ENCODE assay signal across 8 cellular contexts in the genomic region with DNA sequence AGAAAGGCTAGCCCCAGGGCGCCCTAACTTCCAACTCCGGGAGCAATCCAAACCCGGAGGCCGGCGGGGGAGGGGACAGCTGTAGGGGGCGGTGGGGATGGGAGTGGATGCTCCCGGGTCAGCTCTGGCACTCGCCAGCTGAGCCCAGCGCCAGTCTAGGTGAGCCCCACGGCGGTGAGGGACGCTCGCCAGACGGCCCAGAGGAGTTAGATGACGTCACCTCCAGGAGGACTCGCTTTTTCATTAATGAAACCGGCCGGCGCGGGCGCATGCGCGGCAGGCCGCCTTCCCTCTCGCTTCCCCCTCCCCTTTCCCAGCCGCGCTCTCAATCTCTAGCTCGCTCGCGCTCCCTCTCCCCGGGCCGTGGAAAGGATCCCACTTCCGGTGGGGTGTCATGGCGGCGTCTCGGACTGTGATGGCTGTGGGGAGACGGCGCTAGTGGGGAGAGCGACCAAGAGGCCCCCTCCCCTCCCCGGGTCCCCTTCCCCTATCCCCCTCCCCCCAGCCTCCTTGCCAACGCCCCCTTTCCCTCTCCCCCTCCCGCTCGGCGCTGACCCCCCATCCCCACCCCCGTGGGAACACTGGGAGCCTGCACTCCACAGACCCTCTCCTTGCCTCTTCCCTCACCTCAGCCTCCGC. TPM values are rescaled to one million over a fixed set of nuclear protein-coding genes. Genes with fewer than 3 reads are reported as not detected.
DNase-seq lines count a peak whose midpoint lies in the region; ATAC-seq, FAIRE-seq and TF ChIP-seq lines count a peak whose summit lies in the region.

TSS of gene NF1 (plus strand) at position 378 of the 639 bp plus-strand sequence. CDS start 333 bp downstream, outside the sequence.

- H3K36me3 ChIP-seq in ACC112 (ENCODE audit: insufficient read depth, low read length) (no peaks in the 10 kb centered on the region), mammary epithelial cell (ENCODE audit: insufficient read depth, low read length) (no peaks in the 10 kb centered on the region), small intestine (ENCODE audit: control insufficient read depth in 2 of 2, insufficient read depth in 2 of 2, low read length in 2 of 2) (no peaks in the 10 kb centered on the region)

- CTCF ChIA-PET in mammary epithelial cell (lab: Charles Lee; ENCODE audit: low non-redundant PET) = interaction anchor here (1.3 kb wide), 1 partner anchor 33 kb away, joined by 7 read pairs; no protein-coding TSS in a partner anchor

- ATAC-seq in GM18868 (IDR thresholded peaks at IDR 0.05; ENCODE audit: unreplicated experiment) (peak; percentile 87), HG03135 (IDR thresholded peaks at IDR 0.05; ENCODE audit: unreplicated experiment) (peak; percentile 74)

- H4K20me1 ChIP-seq in mammary epithelial cell (ENCODE audit: insufficient read depth, low read length) = no peaks in the 10 kb centered on the region

- in situ Hi-C loops in mammary epithelial cell (cut with MboI; ENCODE audit: low sequenced_read_pairs in 2 of 2) = no loop called here

- dilution Hi-C loops in mammary epithelial cell (cut with HindIII; ENCODE audit: low sequenced_read_pairs) = no loop called here

- peak within 1 kb of the TSS; percentile 73 for H3K4me2 ChIP-seq in mammary epithelial cell (ENCODE audit: insufficient read depth, low read depth, low read length)

- intact Hi-C loops in mammary epithelial cell (cut with micrococcal nuclease) = loop anchor here (1.0 to 5.0 kb wide), 5 partner anchors 22 to 123 kb away; no protein-coding TSS in a partner anchor

- H3K27ac ChIP-seq in ACC112 (ENCODE audit: low read depth, low read length) (peak within 1 kb of the TSS; percentile 80), mammary epithelial cell (ENCODE audit: insufficient read depth, low read depth, low read length) (peak within 1 kb of the TSS; percentile 59), small intestine (ENCODE audit: low read depth in 1 of 2, low read length in 1 of 2) (peak within 1 kb of the TSS; percentile 82 to 85)

- H3K27me3 ChIP-seq in ACC112 (ENCODE audit: insufficient read depth, low read length) (no peaks in the 10 kb centered on the region), mammary epithelial cell (ENCODE audit: insufficient read depth, low read length) (no peaks in the 10 kb centered on the region), small intestine (ENCODE audit: control insufficient read depth in 2 of 2, insufficient read depth in 2 of 2, low read length in 2 of 2) (no peaks in the 10 kb centered on the region)

- FAIRE-seq in small intestine (lab: Jason Lieb, UNC) = no peak

- H3K9me3 ChIP-seq in mammary epithelial cell (replicated peaks; ENCODE audit: insufficient read depth, low read length) = no peaks in the 10 kb centered on the region
- H3K9me3 ChIP-seq in small intestine (ENCODE audit: control insufficient read depth, low read depth) = no peaks in the 10 kb centered on the region

- peak within 1 kb of the TSS; percentile 94 for H3K4me3 ChIP-seq in ACC112 (ENCODE audit: low read depth, low read length)
- H3K4me3 ChIP-seq in WI38 (ENCODE audit: low read depth, low read length) = peak within 1 kb of the TSS; percentile 85
- peak within 1 kb of the TSS; percentile 64 to 87 (median 68) for H3K4me3 ChIP-seq in mammary epithelial cell (replicated peaks in 1 of 3; ENCODE audit: insufficient read depth in 1 of 3, low read depth in 2 of 3, low read length in 3 of 3)
- peak within 1 kb of the TSS; percentile 71 to 99 for H3K4me3 ChIP-seq in small intestine (ENCODE audit: low read depth in 1 of 2, low read length in 2 of 2)

- H3K4me1 ChIP-seq in ACC112 (ENCODE audit: control insufficient read depth, insufficient read depth, low read length, unreplicated experiment) (peaks cover 3% of the 10 kb centered on the region), mammary epithelial cell (ENCODE audit: insufficient read depth, low read length) (peaks cover 7% of the 10 kb centered on the region), small intestine (ENCODE audit: control insufficient read depth in 2 of 2, insufficient read depth in 1 of 2, low read depth in 1 of 2, low read length in 1 of 2) (no peaks in the 10 kb centered on the region)

- peak; percentile 79 for DNase-seq in NCI-H2227 treated with DMSO at 0.1 percent for 48 hours (lab: John Stamatoyannopoulos, UW)
- peak; percentile 93 for DNase-seq in mammary epithelial cell
- peak; percentile 97 for DNase-seq in iPS-NIHi11 (ENCODE audit: low spot score)
- peak; percentile 96 for DNase-seq in small intestine

- peaks cover 36% of the 10 kb centered on the region for H3K79me2 ChIP-seq in ACC112 (ENCODE audit: control insufficient read depth, insufficient read depth, low read length, unreplicated experiment)
- H3K79me2 ChIP-seq in mammary epithelial cell (ENCODE audit: insufficient read depth, low read length) = peaks cover 46% of the 10 kb centered on the region

- BruUV-seq in mammary epithelial cell (replicated peaks; lab: Mats Ljungman, UMichigan) = no TSS peak

- H3K9ac ChIP-seq in mammary epithelial cell (ENCODE audit: insufficient read depth, low read length) = peak within 1 kb of the TSS; percentile 56

- H2AFZ ChIP-seq in ACC112 (ENCODE audit: low read length, unreplicated experiment) = peak within 1 kb of the TSS; percentile 90
- H2AFZ ChIP-seq in mammary epithelial cell (ENCODE audit: low read depth, low read length) = peak within 1 kb of the TSS; percentile 86

- TF ChIP-seq CTCF in WI38 (IDR thresholded peaks at IDR 0.05; ENCODE audit: low read depth, low read length) (no peak), mammary epithelial cell (conservative IDR thresholded peaks at IDR 0.05 in 1 of 2, IDR thresholded peaks at IDR 0.05 in 1 of 2; ENCODE audit: extremely low read depth in 1 of 2, insufficient read depth in 1 of 2, low read depth in 1 of 2, low read length in 2 of 2) (no peak)

- no CpG with 5 or more reads among the region's 46 CpGs for WGBS in mammary epithelial cell (ENCODE audit: low coverage, missing lambda C conversion rate)
- 0 to 2% (median 1%) methylated on average over 25 to 46 of the region's 46 CpGs for WGBS in small intestine, 3 donors

RNA-seq across cellular contexts. Expression of gene NF1, which starts in this region (rescaled TPM):
- total RNA-seq in mammary epithelial cell = 10 to 100 TPM; 65.3 to 83.9 TPM
- polyA plus RNA-seq in mammary epithelial cell = 27.7 TPM
- 178 TPM for polyA minus RNA-seq in mammary epithelial cell
- polyA plus RNA-seq in small intestine = 10 to 100 TPM in 1 of 3 donors, 1 to 10 TPM in 2; 7.7 to 11.1 (median 7.8) TPM

Comparison
In these comparisons a context has a peak if more than half of its experiments do, and no peak if none do; other contexts are left out.
1. Peak in every context shown above with its lines: DNase-seq, ATAC-seq, H3K4me3 ChIP-seq and H3K27ac ChIP-seq.